Comparison of ENCODE assay signal across 17 cellular contexts in the genomic region with DNA sequence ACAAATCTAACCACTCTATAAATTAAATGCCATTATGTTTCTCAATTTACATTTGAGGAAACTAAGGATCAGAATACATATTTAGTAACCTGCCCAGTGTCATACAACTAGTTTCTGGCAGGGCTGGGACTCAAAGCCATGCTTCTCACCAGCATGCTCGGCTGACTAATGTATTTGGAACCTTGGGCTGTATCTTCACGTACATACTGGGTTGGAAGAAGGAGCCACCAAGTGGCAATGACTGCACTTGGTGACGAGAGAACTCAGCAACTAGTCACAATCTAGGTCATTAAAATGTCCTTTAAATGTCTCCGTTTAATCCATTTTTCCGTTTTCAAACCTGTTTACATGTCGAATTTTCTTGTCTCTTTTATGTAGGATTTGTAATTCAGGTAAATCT. TPM values are rescaled to one million over a fixed set of nuclear protein-coding genes. Genes with fewer than 3 reads are reported as not detected.
DNase-seq lines count a peak whose midpoint lies in the region; ATAC-seq, FAIRE-seq and TF ChIP-seq lines count a peak whose summit lies in the region.
"Had no signal": no experiment of that assay in that cellular context is flagged by ENCODE, and none has a peak within 500 bp of the region (broad histone marks: within the 10 kb centered on the region; RNA-seq: fewer than 3 reads in every experiment).

No MANE protein-coding gene starts in this region.

- no peaks in the 10 kb centered on the region for H3K27me3 Mint-ChIP-seq in naive thymus-derived CD8-positive, alpha-beta T cell
- H3K27me3 Mint-ChIP-seq: activated naive CD8-positive, alpha-beta T cell treated with anti-CD3 and anti-CD28 coated beads for 36 hours; type B pancreatic cell had no signal

- no peak overlapping the region for H3K4me3 Mint-ChIP-seq in naive thymus-derived CD8-positive, alpha-beta T cell
- H3K4me3 Mint-ChIP-seq: activated naive CD8-positive, alpha-beta T cell treated with anti-CD3 and anti-CD28 coated beads for 36 hours; immature natural killer cell; type B pancreatic cell had no signal

- H3K36me3 Mint-ChIP-seq in naive thymus-derived CD8-positive, alpha-beta T cell: no peaks in the 10 kb centered on the region
- H3K36me3 Mint-ChIP-seq: activated naive CD8-positive, alpha-beta T cell treated with anti-CD3 and anti-CD28 coated beads for 36 hours had no signal

- H3K4me1 ChIP-seq in cardiac muscle cell (ENCODE audit: low read depth): peaks cover 17% of the 10 kb centered on the region
- no peaks in the 10 kb centered on the region for H3K4me1 ChIP-seq in right atrium auricular region
- H3K4me1 ChIP-seq: psoas muscle, SJCRH30 had no signal

- H3K27ac Mint-ChIP-seq in naive thymus-derived CD8-positive, alpha-beta T cell: no peak overlapping the region
- H3K27ac Mint-ChIP-seq: activated naive CD8-positive, alpha-beta T cell treated with anti-CD3 and anti-CD28 coated beads for 36 hours; immature natural killer cell; type B pancreatic cell had no signal

- H3K4me3 ChIP-seq in cardiac muscle cell (no peak overlapping the region), right atrium auricular region (no peak overlapping the region), epithelial cell of esophagus (ENCODE audit: low read length) (no peak overlapping the region)
- H3K4me3 ChIP-seq: psoas muscle, SJCRH30 had no signal

- H3K27ac ChIP-seq in cardiac muscle cell: peak overlapping the region; percentile 15
- H3K27ac ChIP-seq in right atrium auricular region: peak overlapping the region in 1 of 2 donors; percentile 61
- H3K27ac ChIP-seq: psoas muscle, SJCRH30 had no signal

- H3K4me1 Mint-ChIP-seq in naive thymus-derived CD8-positive, alpha-beta T cell: no peaks in the 10 kb centered on the region
- H3K4me1 Mint-ChIP-seq: activated naive CD8-positive, alpha-beta T cell treated with anti-CD3 and anti-CD28 coated beads for 36 hours; immature natural killer cell had no signal

- no peaks in the 10 kb centered on the region for H3K9me3 ChIP-seq in cardiac muscle cell (ENCODE audit: low read depth)
- H3K9me3 ChIP-seq in right atrium auricular region: no peaks in the 10 kb centered on the region
- H3K9me3 ChIP-seq: psoas muscle, SJCRH30 had no signal

- POLR2A ChIA-PET in naive thymus-derived CD8-positive, alpha-beta T cell (lab: Charles Lee): no interaction called here

- H3K27me3 ChIP-seq in cardiac muscle cell (no peaks in the 10 kb centered on the region), right atrium auricular region (no peaks in the 10 kb centered on the region)
- H3K27me3 ChIP-seq: SJCRH30 had no signal

- FAIRE-seq in RCC 7860 (lab: Jason Lieb, UNC) (no peak), urothelium cell line (lab: Jason Lieb, UNC) (no peak)
- FAIRE-seq: GM12891 had no signal

- DNase-seq in cardiac muscle cell (ENCODE audit: low read depth in 1 of 2, low spot score in 1 of 2): peak in 1 of 2 donors; percentile 30
- DNase-seq in right atrium auricular region (ENCODE audit: low spot score): no peak
- peak; percentile 17 for DNase-seq in RCC 7860 (ENCODE audit: low spot score)
- peak; percentile 40 for DNase-seq in epithelial cell of esophagus (ENCODE audit: low read depth)
- DNase-seq in urothelium cell line (ENCODE audit: low spot score): peak; percentile 7
- no peak for DNase-seq in naive thymus-derived CD8-positive, alpha-beta T cell
- no peak for DNase-seq in NCI-H187 treated with DMSO at 0.1 percent for 48 hours (lab: John Stamatoyannopoulos, UW)
- DNase-seq: activated naive CD8-positive, alpha-beta T cell treated with anti-CD3 and anti-CD28 coated beads for 36 hours; immature natural killer cell; KBM-7; NCI-H1694 treated with DMSO at 0.1 percent for 48 hours; NCI-H69; psoas muscle; SJCRH30 had no signal

- H3K36me3 ChIP-seq in cardiac muscle cell: no peaks in the 10 kb centered on the region
- no peaks in the 10 kb centered on the region for H3K36me3 ChIP-seq in right atrium auricular region
- H3K36me3 ChIP-seq: SJCRH30 had no signal

- TF ChIP-seq CTCF in cardiac muscle cell (IDR thresholded peaks at IDR 0.05; ENCODE audit: low read depth, low read length): no peak
- TF ChIP-seq CTCF in right atrium auricular region (IDR thresholded peaks at IDR 0.05): no peak
- no peak for TF ChIP-seq CTCF in epithelial cell of esophagus (IDR thresholded peaks at IDR 0.05; ENCODE audit: insufficient read depth, low read depth, low read length, missing control alignments)

- no peak for ATAC-seq in HG02642 (IDR thresholded peaks at IDR 0.05; ENCODE audit: poor library complexity, unreplicated experiment)
- no peak for ATAC-seq in naive thymus-derived CD8-positive, alpha-beta T cell
- ATAC-seq: psoas muscle had no signal

- H3K9me3 Mint-ChIP-seq in naive thymus-derived CD8-positive, alpha-beta T cell: peaks cover 0 to 10% (median 0%) of the 10 kb centered on the region in 9 donors
- H3K9me3 Mint-ChIP-seq: type B pancreatic cell had no signal

RNA-seq across cellular contexts. Expression of gene CHRM2, which starts 42.9 kb away (rescaled TPM):
- 75.3 and 79.8 TPM in 2 replicates for total RNA-seq in cardiac muscle cell
- 25.3 and 37.5 TPM in 2 replicates for polyA plus RNA-seq in cardiac muscle cell
- 100 to 1,000 TPM in 1 of 2 donors, 10 to 100 TPM in 1; 55.3 to 123 TPM for total RNA-seq in right atrium auricular region
- not detected for total RNA-seq in naive thymus-derived CD8-positive, alpha-beta T cell
- not detected for polyA plus RNA-seq in naive thymus-derived CD8-positive, alpha-beta T cell
- total RNA-seq: activated naive CD8-positive, alpha-beta T cell treated with anti-CD3 and anti-CD28 coated beads for 36 hours; psoas muscle; SJCRH30 had no signal
- polyA plus RNA-seq: immature natural killer cell, psoas muscle had no signal

Comparison
In these comparisons a context has a peak if more than half of its experiments do, and no peak if none do; other contexts are left out.
1. DNase-seq: peak in RCC 7860 (single experiment), epithelial cell of esophagus (single experiment) and urothelium cell line (single experiment); none in right atrium auricular region (single experiment), naive thymus-derived CD8-positive, alpha-beta T cell (0 of 10) and NCI-H187 treated with DMSO at 0.1 percent for 48 hours (single experiment).
2. RNA of gene CHRM2, which starts 42.9 kb away (total RNA-seq): 55.3 to 123 TPM in right atrium auricular region and 75.3 to 79.8 TPM in cardiac muscle cell; not detected in naive thymus-derived CD8-positive, alpha-beta T cell; every median in the first group is over 10 times any median in the second.